ENCODE assay signal across 25 cellular contexts in genomic region chrX:37717708-37718107, GRCh38. TPM values are rescaled to one million over a fixed set of nuclear protein-coding genes. Genes with fewer than 3 reads are reported as not detected.
"Had no signal": no experiment of that assay in that cellular context is flagged by ENCODE, and none has a peak within 500 bp of the region (broad histone marks: within the 10 kb centered on the region; RNA-seq: fewer than 3 reads in every experiment).

No MANE protein-coding gene starts in this region.

- H3K79me2 ChIP-seq: hepatocyte had no signal

- ATAC-seq: effector memory CD8-positive, alpha-beta T cell; gastroesophageal sphincter; heart left ventricle; left cardiac atrium; left lung; left ventricle myocardium superior; lower lobe of right lung; mucosa of descending colon; naive thymus-derived CD8-positive, alpha-beta T cell had no signal

- H3K9me3 ChIP-seq: colonic mucosa, esophagus muscularis mucosa, gastroesophageal sphincter, heart left ventricle, left lung, lower lobe of right lung, mucosa of descending colon had no signal

- H3K4me1 ChIP-seq: colonic mucosa, left lung, lower lobe of right lung had no signal

- H3K36me3 ChIP-seq: colonic mucosa, esophagus muscularis mucosa, gastroesophageal sphincter, heart left ventricle, left lung, lower lobe of right lung had no signal

- FAIRE-seq: endometrium had no signal

- H3K4me3 ChIP-seq: colonic mucosa, esophagus muscularis mucosa, gastroesophageal sphincter, heart left ventricle, hepatocyte, left lung, lower lobe of right lung, mucosa of descending colon had no signal

- H2AFZ ChIP-seq: hepatocyte had no signal

- H3K4me2 ChIP-seq: hepatocyte had no signal

- H3K27me3 ChIP-seq: colonic mucosa, esophagus muscularis mucosa, gastroesophageal sphincter, hepatocyte, left lung had no signal

- DNase-seq: colonic mucosa; cortex of kidney; effector CD8-positive, alpha-beta T cell; effector memory CD8-positive, alpha-beta T cell; endodermal cell; foreskin fibroblast; foreskin melanocyte; heart left ventricle; hypothalamus; immature natural killer cell; islet precursor cell; left cardiac atrium; left lung; left ventricle myocardium superior; lower lobe of right lung; mesenchymal stem cell; mucosa of descending colon; naive B cell; naive thymus-derived CD8-positive, alpha-beta T cell had no signal

- H3K27ac ChIP-seq: colonic mucosa, epithelial cell of prostate, esophagus muscularis mucosa, gastroesophageal sphincter, heart left ventricle, hepatocyte, left lung, lower lobe of right lung had no signal

RNA-seq across cellular contexts. Expression of gene XK, which starts 32.1 kb away (rescaled TPM):
- total RNA-seq: lung microvascular endothelial cell; naive thymus-derived CD8-positive, alpha-beta T cell had no signal
- polyA plus RNA-seq: naive thymus-derived CD8-positive, alpha-beta T cell had no signal
